In genomic region chr10:73423309-73423708, GRCh38 we compare ENCODE assay signal across 17 cellular contexts. TPM values are rescaled to one million over a fixed set of nuclear protein-coding genes. Genes with fewer than 3 reads are reported as not detected.
DNase-seq lines count a peak whose midpoint lies in the region; ATAC-seq and TF ChIP-seq lines count a peak whose summit lies in the region.
"Had no signal": no experiment of that assay in that cellular context is flagged by ENCODE, and none has a peak within 500 bp of the region (broad histone marks: within the 10 kb centered on the region; RNA-seq: fewer than 3 reads in every experiment).

No MANE protein-coding gene starts in this region.

- peaks cover 12 to 83% of the 10 kb centered on the region in 2 donors for H3K36me3 ChIP-seq in psoas muscle (ENCODE audit: insufficient read depth in 1 of 2, low read depth in 1 of 2)

- POLR2A ChIA-PET in activated CD8-positive, alpha-beta T cell treated with anti-CD3 and anti-CD28 coated beads for 36 hours (lab: Charles Lee) = interaction anchor here (0.6 kb wide), 1 partner anchor 213 kb away, joined by 3 read pairs; no protein-coding TSS in a partner anchor
- POLR2A ChIA-PET in activated CD8-positive, alpha-beta T cell treated with anti-CD3 and anti-CD28 coated beads, Interleukin-2, amount 10 ng/mL, durations not matched to agents 7 days and 5 days (lab: Charles Lee) = interaction anchor here (0.9 kb wide), 1 partner anchor 72 kb away, joined by 3 read pairs; no protein-coding TSS in a partner anchor

- H3K9me3 Mint-ChIP-seq in activated CD8-positive, alpha-beta T cell treated with anti-CD3 and anti-CD28 coated beads for 36 hours = no peaks in the 10 kb centered on the region
- H3K9me3 Mint-ChIP-seq in activated CD8-positive, alpha-beta T cell treated with anti-CD3 and anti-CD28 coated beads, Interleukin-2, amount 10 ng/mL, durations not matched to agents 7 days and 5 days (ENCODE audit: insufficient read depth) = no peaks in the 10 kb centered on the region
- H3K9me3 Mint-ChIP-seq in activated naive CD4-positive, alpha-beta T cell treated with anti-CD3 and anti-CD28 coated beads, Interleukin-2, amount 50 U/mL, for 24 hours = no peaks in the 10 kb centered on the region
- no peaks in the 10 kb centered on the region for H3K9me3 Mint-ChIP-seq in activated naive CD8-positive, alpha-beta T cell (ENCODE audit: low read depth)
- H3K9me3 Mint-ChIP-seq: CD14-positive monocyte; CD4-positive, alpha-beta memory T cell had no signal

- H3K4me3 ChIP-seq in psoas muscle = no peak overlapping the region
- H3K4me3 ChIP-seq: BLaER1, GM23248, HAP-1 had no signal

- DNase-seq in activated CD8-positive, alpha-beta T cell treated with anti-CD3 and anti-CD28 coated beads for 36 hours = no peak
- no peak for DNase-seq in activated CD8-positive, alpha-beta T cell treated with anti-CD3 and anti-CD28 coated beads, Interleukin-2, amount 10 ng/mL, durations not matched to agents 7 days and 5 days
- no peak for DNase-seq in activated naive CD4-positive, alpha-beta T cell (lab: John Stamatoyannopoulos, UW)
- DNase-seq in psoas muscle (no peak), nucleus accumbens (lab: John Stamatoyannopoulos, UW) (no peak)
- DNase-seq in stimulated activated CD4-positive, alpha-beta T cell treated with anti-CD3 and anti-CD28 coated beads, Interleukin-4, amount 100 ng/mL, for 1 hour = no peak
- DNase-seq: 8988T; CD4-positive, alpha-beta memory T cell; DMS153; DMS79; GDM1; GM23248 had no signal

- intact Hi-C loops in activated CD8-positive, alpha-beta T cell treated with anti-CD3 and anti-CD28 coated beads for 36 hours (cut with micrococcal nuclease) = no loop called here
- intact Hi-C loops in psoas muscle (cut with DNase I) = loop anchor here in 1 of 2 donors (5.0 kb wide), 1 partner anchor 44 kb away; no protein-coding TSS in a partner anchor

- no peaks in the 10 kb centered on the region for H3K27me3 Mint-ChIP-seq in activated CD8-positive, alpha-beta T cell treated with anti-CD3 and anti-CD28 coated beads for 36 hours
- H3K27me3 Mint-ChIP-seq in activated CD8-positive, alpha-beta T cell treated with anti-CD3 and anti-CD28 coated beads, Interleukin-2, amount 10 ng/mL, durations not matched to agents 7 days and 5 days (ENCODE audit: low read depth) = no peaks in the 10 kb centered on the region
- no peaks in the 10 kb centered on the region for H3K27me3 Mint-ChIP-seq in activated naive CD4-positive, alpha-beta T cell treated with anti-CD3 and anti-CD28 coated beads, Interleukin-2, amount 50 U/mL, for 24 hours
- H3K27me3 Mint-ChIP-seq in activated naive CD8-positive, alpha-beta T cell = no peaks in the 10 kb centered on the region
- H3K27me3 Mint-ChIP-seq: CD4-positive, alpha-beta memory T cell had no signal

- H3K9me3 ChIP-seq in psoas muscle = no peaks in the 10 kb centered on the region
- H3K9me3 ChIP-seq: BLaER1, HAP-1 had no signal

- no peak for TF ChIP-seq CTCF in activated CD8-positive, alpha-beta T cell treated with anti-CD3 and anti-CD28 coated beads for 36 hours (IDR thresholded peaks at IDR 0.05)
- TF ChIP-seq CTCF in psoas muscle (IDR thresholded peaks at IDR 0.05) = no peak

- peak overlapping the region; percentile 5 for H3K27ac ChIP-seq in psoas muscle
- H3K27ac ChIP-seq: BLaER1, GM23248 had no signal

- no peak overlapping the region for H3K4me3 Mint-ChIP-seq in activated CD8-positive, alpha-beta T cell treated with anti-CD3 and anti-CD28 coated beads for 36 hours
- H3K4me3 Mint-ChIP-seq in activated CD8-positive, alpha-beta T cell treated with anti-CD3 and anti-CD28 coated beads, Interleukin-2, amount 10 ng/mL, durations not matched to agents 7 days and 5 days = no peak overlapping the region
- no peak overlapping the region for H3K4me3 Mint-ChIP-seq in activated naive CD4-positive, alpha-beta T cell treated with anti-CD3 and anti-CD28 coated beads, Interleukin-2, amount 50 U/mL, for 24 hours
- H3K4me3 Mint-ChIP-seq in activated naive CD8-positive, alpha-beta T cell = no peak overlapping the region
- H3K4me3 Mint-ChIP-seq: CD14-positive monocyte; CD4-positive, alpha-beta memory T cell had no signal

- H3K4me1 Mint-ChIP-seq in activated CD8-positive, alpha-beta T cell treated with anti-CD3 and anti-CD28 coated beads for 36 hours (ENCODE audit: low read depth) = peaks cover 10% of the 10 kb centered on the region
- H3K4me1 Mint-ChIP-seq in activated CD8-positive, alpha-beta T cell treated with anti-CD3 and anti-CD28 coated beads, Interleukin-2, amount 10 ng/mL, durations not matched to agents 7 days and 5 days (ENCODE audit: low read depth) = no peaks in the 10 kb centered on the region
- H3K4me1 Mint-ChIP-seq in activated naive CD4-positive, alpha-beta T cell treated with anti-CD3 and anti-CD28 coated beads, Interleukin-2, amount 50 U/mL, for 24 hours = no peaks in the 10 kb centered on the region
- peaks cover 6% of the 10 kb centered on the region for H3K4me1 Mint-ChIP-seq in activated naive CD8-positive, alpha-beta T cell (ENCODE audit: low read depth)
- H3K4me1 Mint-ChIP-seq: CD14-positive monocyte had no signal

- H3K27ac Mint-ChIP-seq in activated CD8-positive, alpha-beta T cell treated with anti-CD3 and anti-CD28 coated beads for 36 hours = peak overlapping the region; percentile 43
- no peak overlapping the region for H3K27ac Mint-ChIP-seq in activated CD8-positive, alpha-beta T cell treated with anti-CD3 and anti-CD28 coated beads, Interleukin-2, amount 10 ng/mL, durations not matched to agents 7 days and 5 days
- H3K27ac Mint-ChIP-seq in activated naive CD4-positive, alpha-beta T cell treated with anti-CD3 and anti-CD28 coated beads, Interleukin-2, amount 50 U/mL, for 24 hours = peak overlapping the region; percentile 66
- peak overlapping the region; percentile 41 for H3K27ac Mint-ChIP-seq in activated naive CD8-positive, alpha-beta T cell

- peak; percentile 65 for ATAC-seq in activated CD8-positive, alpha-beta T cell treated with anti-CD3 and anti-CD28 coated beads for 36 hours
- ATAC-seq in activated CD8-positive, alpha-beta T cell treated with anti-CD3 and anti-CD28 coated beads, Interleukin-2, amount 10 ng/mL, durations not matched to agents 7 days and 5 days = no peak
- no peak for ATAC-seq in psoas muscle

- H3K36me3 Mint-ChIP-seq in activated CD8-positive, alpha-beta T cell treated with anti-CD3 and anti-CD28 coated beads for 36 hours (ENCODE audit: low read depth) = peaks cover 27% of the 10 kb centered on the region
- peaks cover 39% of the 10 kb centered on the region for H3K36me3 Mint-ChIP-seq in activated CD8-positive, alpha-beta T cell treated with anti-CD3 and anti-CD28 coated beads, Interleukin-2, amount 10 ng/mL, durations not matched to agents 7 days and 5 days (ENCODE audit: low read depth)
- peaks cover 18% of the 10 kb centered on the region for H3K36me3 Mint-ChIP-seq in activated naive CD4-positive, alpha-beta T cell treated with anti-CD3 and anti-CD28 coated beads, Interleukin-2, amount 50 U/mL, for 24 hours
- H3K36me3 Mint-ChIP-seq in activated naive CD8-positive, alpha-beta T cell = peaks cover 21% of the 10 kb centered on the region

- no peaks in the 10 kb centered on the region for H3K27me3 ChIP-seq in psoas muscle (ENCODE audit: insufficient read depth in 3 of 3, low read length in 2 of 3)
- H3K27me3 ChIP-seq: BLaER1 had no signal

- CTCF ChIA-PET in activated CD8-positive, alpha-beta T cell treated with anti-CD3 and anti-CD28 coated beads for 36 hours (lab: Charles Lee) = no interaction called here
- CTCF ChIA-PET in activated CD8-positive, alpha-beta T cell treated with anti-CD3 and anti-CD28 coated beads, Interleukin-2, amount 10 ng/mL, durations not matched to agents 7 days and 5 days (lab: Charles Lee) = interaction anchor here (1.1 kb wide), 1 partner anchor 10 kb away, joined by 3 read pairs; no protein-coding TSS in a partner anchor

- H3K4me1 ChIP-seq in psoas muscle = peaks cover 16% of the 10 kb centered on the region
- H3K4me1 ChIP-seq: BLaER1, HAP-1 had no signal

RNA-seq across cellular contexts. Expression of gene ANXA7, which starts 9.5 kb away (rescaled TPM):
- 100 to 1,000 TPM; 101 to 103 TPM for total RNA-seq in activated CD8-positive, alpha-beta T cell treated with anti-CD3 and anti-CD28 coated beads for 36 hours
- total RNA-seq in activated CD8-positive, alpha-beta T cell treated with anti-CD3 and anti-CD28 coated beads, Interleukin-2, amount 10 ng/mL, durations not matched to agents 7 days and 5 days = 10 to 100 TPM; 85.0 to 87.1 TPM
- 100 to 1,000 TPM; 134 to 205 (median 161) TPM for total RNA-seq in psoas muscle
- polyA plus RNA-seq in psoas muscle = 100 to 1,000 TPM in 1 of 3 donors, 10 to 100 TPM in 2; 69.0 to 166 (median 99.1) TPM

RNA-seq across cellular contexts. Expression of gene MSS51, which starts 10.1 kb away (rescaled TPM):
- total RNA-seq in activated CD8-positive, alpha-beta T cell treated with anti-CD3 and anti-CD28 coated beads for 36 hours = 1 to 10 TPM; 2.0 to 2.3 TPM
- 1 to 10 TPM; 2.9 TPM for total RNA-seq in activated CD8-positive, alpha-beta T cell treated with anti-CD3 and anti-CD28 coated beads, Interleukin-2, amount 10 ng/mL, durations not matched to agents 7 days and 5 days
- 100 to 1,000 TPM in 2 of 4 donors, 10 to 100 TPM in 2; 17.0 to 253 (median 80.5) TPM for total RNA-seq in psoas muscle
- polyA plus RNA-seq in psoas muscle = 1 to 10 TPM; 2.0 to 8.9 (median 7.3) TPM
- polyA plus RNA-seq: CD14-positive monocyte had no signal

Comparison
In these comparisons a context has a peak if more than half of its experiments do, and no peak if none do; other contexts are left out.
1. RNA of gene MSS51, which starts 10.1 kb away (total RNA-seq): 17.0 to 253 TPM in psoas muscle; 2.9 TPM in activated CD8-positive, alpha-beta T cell treated with anti-CD3 and anti-CD28 coated beads, Interleukin-2, amount 10 ng/mL, durations not matched to agents 7 days and 5 days and 2.0 to 2.3 TPM in activated CD8-positive, alpha-beta T cell treated with anti-CD3 and anti-CD28 coated beads for 36 hours; every median in the first group is over 4 times any median in the second.